25 cellular contexts compared by ENCODE assay signal in genomic region chr9:37417857-37418618, GRCh38. TPM values are rescaled to one million over a fixed set of nuclear protein-coding genes. Genes with fewer than 3 reads are reported as not detected.
A peak's percentile ranks its signal among the peaks of the same experiment; 100 is the strongest.
DNase-seq lines count a peak whose midpoint lies in the region; ATAC-seq, FAIRE-seq and TF ChIP-seq lines count a peak whose summit lies in the region.
"Had no signal": no experiment of that assay in that cellular context is flagged by ENCODE, and none has a peak within 500 bp of the region (broad histone marks: within the 10 kb centered on the region; RNA-seq: fewer than 3 reads in every experiment).

No MANE protein-coding gene starts in this region.

- TF ChIP-seq CTCF in body of pancreas (IDR thresholded peaks at IDR 0.05) = no peak

- no peak for TF ChIP-seq POLR2A in body of pancreas (IDR thresholded peaks at IDR 0.05)
- no peak for TF ChIP-seq POLR2A in GM12891 (IDR thresholded peaks at IDR 0.05; ENCODE audit: low read depth, low read length)

- H3K36me3 ChIP-seq in body of pancreas (replicated peaks in 1 of 2; ENCODE audit: insufficient read depth in 1 of 2, low read depth in 2 of 2) = no peaks in the 10 kb centered on the region
- H3K36me3 ChIP-seq: gastroesophageal sphincter, ovary, right atrium auricular region had no signal

- H3K4me3 ChIP-seq in body of pancreas = no peak overlapping the region
- H3K4me3 ChIP-seq: gastroesophageal sphincter, ovary, right atrium auricular region had no signal

- no peaks in the 10 kb centered on the region for H3K9me3 ChIP-seq in body of pancreas
- H3K9me3 ChIP-seq: gastroesophageal sphincter, ovary, right atrium auricular region had no signal

- ATAC-seq in body of pancreas (peak; percentile 31), left lobe of liver (peak; percentile 60), GM18858 (IDR thresholded peaks at IDR 0.05; ENCODE audit: unreplicated experiment) (no peak), HG03439 (IDR thresholded peaks at IDR 0.05; ENCODE audit: unreplicated experiment) (no peak), HG02571 (IDR thresholded peaks at IDR 0.05; ENCODE audit: unreplicated experiment) (no peak)
- ATAC-seq: gastroesophageal sphincter; left ventricle myocardium superior; natural killer cell; stimulated activated memory B cell treated with anti-CD40 and anti-IgM and Interleukin-4, amounts not matched to agents 10 μg/mL and 1 μg/mL and 100 μg/mL, for 72 hours had no signal

- 66 to 75% methylated on average over 7 to 9 of the region's 9 CpGs for WGBS in body of pancreas, 2 donors

- intact Hi-C loops in body of pancreas (cut with DNase I) = no loop called here

- H3K4me1 ChIP-seq in body of pancreas = peaks cover 34% of the 10 kb centered on the region

- FAIRE-seq in GM12891 (lab: Jason Lieb, UNC) = no peak
- FAIRE-seq: endometrium had no signal

- H3K27me3 ChIP-seq in body of pancreas = no peaks in the 10 kb centered on the region
- H3K27me3 ChIP-seq: gastroesophageal sphincter, ovary, right atrium auricular region had no signal

- DNase-seq in HT-29 (ENCODE audit: low spot score) (peak; percentile 14), body of pancreas (peak; percentile 66 to 79 (median 71)), left lobe of liver (ENCODE audit: low spot score) (peak; percentile 95), GM12891 (ENCODE audit: insufficient read length, low spot score) (no peak)
- DNase-seq: activated effector memory CD4-positive, alpha-beta T cell treated with anti-CD3 and anti-CD28 coated beads, Interleukin-2, amount 50 U/mL, for 16 hours; activated naive CD8-positive, alpha-beta T cell treated with anti-CD3 and anti-CD28 coated beads for 36 hours; activated T-cell treated with anti-CD3 and anti-CD28 coated beads for 4 hours; left ventricle myocardium superior; midbrain; MM.1S; natural killer cell; NCI-H1417; NCI-H2081 treated with DMSO at 0.1 percent for 48 hours; NCI-H345; NCI-H748 treated with DMSO at 0.1 percent for 48 hours; ovary; stimulated activated CD4-positive, alpha-beta T cell treated with anti-CD3 and anti-CD28 coated beads, Interleukin-4, amount 100 ng/mL, for 4 hours; substantia nigra had no signal

- H3K27ac ChIP-seq in body of pancreas = peak overlapping the region in 3 of 4 donors; percentile 42 to 54 (median 54)
- H3K27ac ChIP-seq: gastroesophageal sphincter, ovary, right atrium auricular region had no signal

TF ChIP-seq in GM12891, 5 proteins besides CTCF, POLR2A, EP300 and RAD21:
- TF ChIP-seq POLR2AphosphoS5 (IDR thresholded peaks at IDR 0.05; ENCODE audit: low read depth, low read length) (no peak), POU2F2 (IDR thresholded peaks at IDR 0.05; ENCODE audit: low read depth, low read length) (no peak), PAX5 (IDR thresholded peaks at IDR 0.05; ENCODE audit: insufficient read depth, low read length, severe bottlenecking) (no peak), SPI1 (IDR thresholded peaks at IDR 0.05; ENCODE audit: low read depth, low read length) (no peak), TAF1 (IDR thresholded peaks at IDR 0.05; ENCODE audit: low read depth, low read length) (no peak)

RNA-seq across cellular contexts. Expression of gene GRHPR, which starts 4.5 kb away (rescaled TPM):
- 96.7 and 102 TPM in 2 replicates for total RNA-seq in HT-29 (2014; rRNA removed; shearing (Covaris generic))
- 10 to 100 TPM; 61.0 to 95.3 TPM for total RNA-seq in body of pancreas
- 406 TPM for total RNA-seq in left lobe of liver
- 156 TPM for polyA plus RNA-seq in GM12891 (2012; ENCODE audit: low read depth, missing spikeins)

RNA-seq across cellular contexts. Expression of gene ZBTB5, which starts 47.2 kb away (rescaled TPM):
- 9.0 and 9.3 TPM in 2 replicates for total RNA-seq in HT-29 (2014; rRNA removed; shearing (Covaris generic))
- 1 to 10 TPM; 8.8 to 9.9 TPM for total RNA-seq in body of pancreas
- total RNA-seq in left lobe of liver = 5.5 TPM
- polyA plus RNA-seq in GM12891 (2012; ENCODE audit: low read depth, missing spikeins) = 7.9 TPM

Comparison
In these comparisons a context has a peak if more than half of its experiments do, and no peak if none do; other contexts are left out.
1. ATAC-seq: peak in body of pancreas (single experiment) and left lobe of liver (single experiment); none in GM18858 (single experiment), HG03439 (single experiment) and HG02571 (single experiment).